19 cellular contexts compared by ENCODE assay signal in genomic region chr9:85013703-85014102, GRCh38.
DNase-seq lines count a peak whose midpoint lies in the region; ATAC-seq and TF ChIP-seq lines count a peak whose summit lies in the region.
"Had no signal": no experiment of that assay in that cellular context is flagged by ENCODE, and none has a peak within 500 bp of the region (broad histone marks: within the 10 kb centered on the region; RNA-seq: fewer than 3 reads in every experiment).

No MANE protein-coding gene starts in this region.

- H3K27ac Mint-ChIP-seq in progenitor cell of endocrine pancreas: peak overlapping the region; percentile 18
- H3K27ac Mint-ChIP-seq: CD4-positive, CD25-positive, alpha-beta regulatory T cell; H9; IgD-negative memory B cell had no signal

- peaks cover 7% of the 10 kb centered on the region for H3K9me3 Mint-ChIP-seq in progenitor cell of endocrine pancreas (ENCODE audit: low read depth)
- no peaks in the 10 kb centered on the region for H3K9me3 Mint-ChIP-seq in activated T-cell treated with anti-CD3 and anti-CD28 coated beads, Interleukin-2, amount 50 U/mL, for 4 hours
- H3K9me3 Mint-ChIP-seq: H9 had no signal

- TF ChIP-seq POLR2A in GM18505 (IDR thresholded peaks at IDR 0.05; ENCODE audit: borderline replicate concordance, extremely low read depth, insufficient read depth, insufficient read length): no peak

- H3K4me1 Mint-ChIP-seq in progenitor cell of endocrine pancreas (ENCODE audit: low read depth): peaks cover 30% of the 10 kb centered on the region
- no peaks in the 10 kb centered on the region for H3K4me1 Mint-ChIP-seq in activated T-cell treated with anti-CD3 and anti-CD28 coated beads, Interleukin-2, amount 50 U/mL, for 4 hours (ENCODE audit: low read depth)
- H3K4me1 Mint-ChIP-seq: CD4-positive, CD25-positive, alpha-beta regulatory T cell had no signal

- no peak for ATAC-seq in activated T-cell treated with anti-CD3 and anti-CD28 coated beads, Interleukin-2, amount 50 U/mL, for 4 hours
- ATAC-seq in GM18505 (IDR thresholded peaks at IDR 0.05; ENCODE audit: unreplicated experiment): no peak

- TF ChIP-seq CTCF in epithelial cell of esophagus (IDR thresholded peaks at IDR 0.05; ENCODE audit: insufficient read depth, low read depth, low read length, missing control alignments): no peak
- no peak for TF ChIP-seq CTCF in progenitor cell of endocrine pancreas (IDR thresholded peaks at IDR 0.05; ENCODE audit: unreplicated experiment)

- DNase-seq in Daoy (ENCODE audit: low read depth) (peak; percentile 30), M059J (ENCODE audit: low read depth) (peak; percentile 92), epithelial cell of esophagus (ENCODE audit: low read depth) (peak; percentile 32), progenitor cell of endocrine pancreas (ENCODE audit: low spot score, unreplicated experiment) (no peak), activated gamma-delta T cell (lab: John Stamatoyannopoulos, UW) (no peak)
- no peak for DNase-seq in activated T-cell treated with anti-CD3 and anti-CD28 coated beads, Interleukin-2, amount 50 U/mL, for 4 hours
- DNase-seq: CD4-positive, CD25-positive, alpha-beta regulatory T cell; GM23248; H9; NCI-H1092 treated with DMSO at 0.1 percent for 48 hours; NCI-H1436; NCI-H187; NCI-H2171 treated with DMSO at 0.1 percent for 48 hours; NCI-H524 treated with DMSO at 0.1 percent for 48 hours; NCI-H774; Right ventricle myocardium superior had no signal

- no peak overlapping the region for H3K4me3 Mint-ChIP-seq in progenitor cell of endocrine pancreas (ENCODE audit: low read depth)
- H3K4me3 Mint-ChIP-seq in activated T-cell treated with anti-CD3 and anti-CD28 coated beads, Interleukin-2, amount 50 U/mL, for 4 hours: no peak overlapping the region
- H3K4me3 Mint-ChIP-seq: CD4-positive, CD25-positive, alpha-beta regulatory T cell; H9; IgD-negative memory B cell had no signal

- H3K36me3 Mint-ChIP-seq in progenitor cell of endocrine pancreas (ENCODE audit: insufficient read depth): no peaks in the 10 kb centered on the region
- H3K36me3 Mint-ChIP-seq in activated T-cell treated with anti-CD3 and anti-CD28 coated beads, Interleukin-2, amount 50 U/mL, for 4 hours (ENCODE audit: insufficient read depth): no peaks in the 10 kb centered on the region
- H3K36me3 Mint-ChIP-seq: CD4-positive, CD25-positive, alpha-beta regulatory T cell; IgD-negative memory B cell had no signal

- H3K27me3 Mint-ChIP-seq in progenitor cell of endocrine pancreas: no peaks in the 10 kb centered on the region
- peaks cover 3% of the 10 kb centered on the region for H3K27me3 Mint-ChIP-seq in activated T-cell treated with anti-CD3 and anti-CD28 coated beads, Interleukin-2, amount 50 U/mL, for 4 hours (ENCODE audit: low read depth)
- H3K27me3 Mint-ChIP-seq: CD4-positive, CD25-positive, alpha-beta regulatory T cell; IgD-negative memory B cell had no signal

- H3K4me3 ChIP-seq in epithelial cell of esophagus (ENCODE audit: low read length): no peak overlapping the region
- H3K4me3 ChIP-seq: BLaER1, GM23248 had no signal

Comparison
In these comparisons a context has a peak if more than half of its experiments do, and no peak if none do; other contexts are left out.
1. DNase-seq: peak in Daoy (single experiment), M059J (single experiment) and epithelial cell of esophagus (single experiment); none in progenitor cell of endocrine pancreas (single experiment), activated gamma-delta T cell (single experiment) and activated T-cell treated with anti-CD3 and anti-CD28 coated beads, Interleukin-2, amount 50 U/mL, for 4 hours (single experiment).